1 cellular context compared by ENCODE assay signal in genomic region chr1:172180886-172181285, GRCh38.
TF ChIP-seq lines count a peak whose summit lies in the region.

No MANE protein-coding gene starts in this region.

TF ChIP-seq in GM23338, 12 proteins besides CTCF, POLR2A, EP300 and RAD21 (continued from another document):
- TF ChIP-seq ZNF462 (CRISPR knock-in tag; IDR thresholded peaks at IDR 0.05) (no peak), ZNF331 (CRISPR knock-in tag; IDR thresholded peaks at IDR 0.05; ENCODE audit: low read depth) (no peak), STAT1 (IDR thresholded peaks at IDR 0.05; ENCODE audit: unreplicated experiment) (no peak), EZH2phosphoT487 (IDR thresholded peaks at IDR 0.05; ENCODE audit: unreplicated experiment) (no peak), ETS1 (IDR thresholded peaks at IDR 0.05) (no peak), POLR2AphosphoS5 (IDR thresholded peaks at IDR 0.05; ENCODE audit: low read depth) (no peak)
